ENCODE assay signal across 19 cellular contexts in genomic region chr2:46991985-46992384, GRCh38. TPM values are rescaled to one million over a fixed set of nuclear protein-coding genes. Genes with fewer than 3 reads are reported as not detected.
DNase-seq lines count a peak whose midpoint lies in the region; ATAC-seq, FAIRE-seq and TF ChIP-seq lines count a peak whose summit lies in the region.
"Had no signal": no experiment of that assay in that cellular context is flagged by ENCODE, and none has a peak within 500 bp of the region (broad histone marks: within the 10 kb centered on the region; RNA-seq: fewer than 3 reads in every experiment).

No MANE protein-coding gene starts in this region.

- peaks cover 7% of the 10 kb centered on the region for H3K4me1 Mint-ChIP-seq in CD14-positive monocyte
- peaks cover 2% of the 10 kb centered on the region for H3K4me1 Mint-ChIP-seq in activated T-helper 17 cell treated with anti-CD3 and anti-CD28 coated beads, Interleukin-2, amount 50 U/mL, for 72 hours
- H3K4me1 Mint-ChIP-seq in stimulated activated effector memory CD8-positive, alpha-beta T cell treated with anti-CD3 and anti-CD28 coated beads, Interleukin-12 subunit alpha, Interleukin-12 subunit beta, amount 100 ng/mL, for 72 hours: peaks cover 15% of the 10 kb centered on the region

- H3K27me3 ChIP-seq in esophagus muscularis mucosa: no peaks in the 10 kb centered on the region
- H3K27me3 ChIP-seq in heart right ventricle: no peaks in the 10 kb centered on the region
- H3K27me3 ChIP-seq: BLaER1 had no signal

- DNase-seq in CD14-positive monocyte (ENCODE audit: low spot score): no peak
- DNase-seq in esophagus muscularis mucosa (ENCODE audit: extremely low spot score): no peak
- DNase-seq in stimulated activated effector memory CD8-positive, alpha-beta T cell treated with anti-CD3 and anti-CD28 coated beads, Interleukin-12 subunit alpha, Interleukin-12 subunit beta, amount 100 ng/mL, for 72 hours (ENCODE audit: low spot score in 2 of 2): no peak
- no peak for DNase-seq in GM03348 (ENCODE audit: low spot score)
- DNase-seq in frontal cortex (ENCODE audit: low spot score in 2 of 2): no peak
- DNase-seq in stimulated activated naive CD4-positive, alpha-beta T cell (lab: John Stamatoyannopoulos, UW): no peak
- no peak for DNase-seq in heart right ventricle
- DNase-seq: CD8-positive, alpha-beta memory T cell; DMS79; KG1; NCI-H1417; NCI-H187; NCI-H2107; NCI-H2227 treated with DMSO at 0.1 percent for 48 hours; NCI-H524 treated with DMSO at 0.1 percent for 48 hours; PC-9 had no signal

- H3K36me3 ChIP-seq in esophagus muscularis mucosa (peaks cover 27 to 46% (median 38%) of the 10 kb centered on the region in 4 donors), heart right ventricle (peaks cover 0 to 64% (median 12%) of the 10 kb centered on the region in 9 donors)

- H3K4me1 ChIP-seq in esophagus muscularis mucosa (peaks cover 29 to 69% (median 52%) of the 10 kb centered on the region in 4 donors), heart right ventricle (peaks cover 19 to 38% (median 30%) of the 10 kb centered on the region in 9 donors)

- no peak for TF ChIP-seq POLR2A in esophagus muscularis mucosa (IDR thresholded peaks at IDR 0.05; ENCODE audit: low read depth)

- no peak for FAIRE-seq in frontal cortex (lab: Jason Lieb, UNC)
- FAIRE-seq: A549 had no signal

- peaks cover 0 to 3% (median 2%) of the 10 kb centered on the region in 3 donors for H3K27me3 Mint-ChIP-seq in CD14-positive monocyte (ENCODE audit: low read depth in 3 of 3)
- no peaks in the 10 kb centered on the region for H3K27me3 Mint-ChIP-seq in activated T-helper 17 cell treated with anti-CD3 and anti-CD28 coated beads, Interleukin-2, amount 50 U/mL, for 72 hours

- TF ChIP-seq CTCF in CD14-positive monocyte (IDR thresholded peaks at IDR 0.05): no peak
- no peak for TF ChIP-seq CTCF in esophagus muscularis mucosa (IDR thresholded peaks at IDR 0.05)
- TF ChIP-seq CTCF in heart right ventricle (IDR thresholded peaks at IDR 0.05): no peak

- ATAC-seq in activated T-helper 17 cell treated with anti-CD3 and anti-CD28 coated beads, Interleukin-2, amount 50 U/mL, for 72 hours (replicated peaks): no peak
- no peak for ATAC-seq in stimulated activated effector memory CD8-positive, alpha-beta T cell treated with anti-CD3 and anti-CD28 coated beads, Interleukin-12 subunit alpha, Interleukin-12 subunit beta, amount 100 ng/mL, for 72 hours
- ATAC-seq in heart right ventricle: no peak
- ATAC-seq: A549 had no signal

- H3K9me3 ChIP-seq in esophagus muscularis mucosa: no peaks in the 10 kb centered on the region
- H3K9me3 ChIP-seq in heart right ventricle: no peaks in the 10 kb centered on the region
- H3K9me3 ChIP-seq: A549, BLaER1 had no signal

- intact Hi-C loops in CD14-positive monocyte (cut with micrococcal nuclease): no loop called here
- intact Hi-C loops in esophagus muscularis mucosa (cut with DNase I): loop anchor here (5.0 kb wide), 1 partner anchor 85 kb away; no protein-coding TSS in a partner anchor
- intact Hi-C loops in heart right ventricle (cut with DNase I): no loop called here

- H3K36me3 Mint-ChIP-seq in CD14-positive monocyte: peaks cover 85 to 96% of the 10 kb centered on the region in 2 donors
- peaks cover 71% of the 10 kb centered on the region for H3K36me3 Mint-ChIP-seq in activated T-helper 17 cell treated with anti-CD3 and anti-CD28 coated beads, Interleukin-2, amount 50 U/mL, for 72 hours (ENCODE audit: low read depth)
- H3K36me3 Mint-ChIP-seq in stimulated activated effector memory CD8-positive, alpha-beta T cell treated with anti-CD3 and anti-CD28 coated beads, Interleukin-12 subunit alpha, Interleukin-12 subunit beta, amount 100 ng/mL, for 72 hours: peaks cover 69% of the 10 kb centered on the region

- TF ChIP-seq EP300 in esophagus muscularis mucosa (IDR thresholded peaks at IDR 0.05): no peak

- peak overlapping the region; percentile 84 to 90 (median 86) for H3K27ac ChIP-seq in esophagus muscularis mucosa (replicated peaks in 1 of 4)
- H3K27ac ChIP-seq in heart right ventricle: no peak overlapping the region
- H3K27ac ChIP-seq: A549, BLaER1, PC-9 had no signal

- WGBS in esophagus muscularis mucosa: 81% methylated on average over 7 of the region's 7 CpGs
- WGBS in heart right ventricle, 2 donors: 85 to 89% methylated on average over 7 of the region's 7 CpGs

- H3K4me3 ChIP-seq in esophagus muscularis mucosa (no peak overlapping the region), heart right ventricle (no peak overlapping the region)
- H3K4me3 ChIP-seq: A549, BLaER1, PC-9 had no signal

- no peaks in the 10 kb centered on the region for H3K9me3 Mint-ChIP-seq in CD14-positive monocyte
- no peaks in the 10 kb centered on the region for H3K9me3 Mint-ChIP-seq in activated T-helper 17 cell treated with anti-CD3 and anti-CD28 coated beads, Interleukin-2, amount 50 U/mL, for 72 hours
- H3K9me3 Mint-ChIP-seq in stimulated activated effector memory CD8-positive, alpha-beta T cell treated with anti-CD3 and anti-CD28 coated beads, Interleukin-12 subunit alpha, Interleukin-12 subunit beta, amount 100 ng/mL, for 72 hours: no peaks in the 10 kb centered on the region
- H3K9me3 Mint-ChIP-seq: CD8-positive, alpha-beta memory T cell had no signal

- H3K27ac Mint-ChIP-seq in CD14-positive monocyte: peak overlapping the region in 4 of 7 donors; percentile 59 to 72 (median 66)
- peak overlapping the region; percentile 71 for H3K27ac Mint-ChIP-seq in activated T-helper 17 cell treated with anti-CD3 and anti-CD28 coated beads, Interleukin-2, amount 50 U/mL, for 72 hours
- peak overlapping the region; percentile 59 for H3K27ac Mint-ChIP-seq in stimulated activated effector memory CD8-positive, alpha-beta T cell treated with anti-CD3 and anti-CD28 coated beads, Interleukin-12 subunit alpha, Interleukin-12 subunit beta, amount 100 ng/mL, for 72 hours

- H3K4me3 Mint-ChIP-seq in CD14-positive monocyte: no peak overlapping the region
- H3K4me3 Mint-ChIP-seq in activated T-helper 17 cell treated with anti-CD3 and anti-CD28 coated beads, Interleukin-2, amount 50 U/mL, for 72 hours: no peak overlapping the region
- H3K4me3 Mint-ChIP-seq in stimulated activated effector memory CD8-positive, alpha-beta T cell treated with anti-CD3 and anti-CD28 coated beads, Interleukin-12 subunit alpha, Interleukin-12 subunit beta, amount 100 ng/mL, for 72 hours: no peak overlapping the region
- H3K4me3 Mint-ChIP-seq: CD8-positive, alpha-beta memory T cell had no signal

RNA-seq across cellular contexts. Expression of gene TTC7A, which starts 51.0 kb away (rescaled TPM):
- polyA plus RNA-seq in CD14-positive monocyte (10 to 100 TPM; 43.2 to 52.5 TPM), heart right ventricle (10 to 100 TPM in 1 of 2 donors, 1 to 10 TPM in 1; 6.0 to 11.0 TPM)
- total RNA-seq in activated T-helper 17 cell treated with anti-CD3 and anti-CD28 coated beads, Interleukin-2, amount 50 U/mL, for 72 hours: 10 to 100 TPM; 45.2 to 62.1 TPM
- total RNA-seq in esophagus muscularis mucosa (10 to 100 TPM; 17.1 to 38.0 (median 24.8) TPM), frontal cortex (4.5 TPM), heart right ventricle (10 to 100 TPM in 2 of 10 donors, 1 to 10 TPM in 8; 4.8 to 11.4 (median 6.7) TPM)

Comparison
In these comparisons a context has a peak if more than half of its experiments do, and no peak if none do; other contexts are left out.
1. H3K27ac ChIP-seq: peak in esophagus muscularis mucosa (4 of 4); none in heart right ventricle (0 of 10).
2. Peak in every context shown above with its lines, with median percentiles within 50 percentile points of each other: H3K27ac Mint-ChIP-seq.